In the genomic region with DNA sequence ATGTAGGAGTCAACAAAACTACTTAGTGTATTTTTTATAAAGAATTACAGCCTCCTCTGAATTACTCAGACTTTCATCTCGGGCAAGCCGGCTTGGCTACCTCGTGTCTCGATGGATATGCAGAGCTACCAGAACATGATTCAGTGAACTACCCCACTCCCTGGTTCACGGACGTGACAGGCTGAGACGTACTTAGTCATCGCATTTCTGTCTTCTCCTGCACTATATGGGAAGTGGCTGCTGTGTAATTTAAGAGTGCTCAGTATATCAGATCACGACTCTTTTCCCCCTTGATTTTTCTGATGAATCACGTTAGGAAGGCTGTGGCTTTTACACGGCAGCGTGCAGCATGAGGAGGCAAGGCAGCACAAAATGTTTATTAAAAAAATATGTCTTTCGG, we compare ENCODE assay signal across 8 cellular contexts.
DNase-seq lines count a peak whose midpoint lies in the region; ATAC-seq, FAIRE-seq and TF ChIP-seq lines count a peak whose summit lies in the region.

No MANE protein-coding gene starts in this region.

- H2BK120ac ChIP-seq in trophoblast cell (ENCODE audit: insufficient read depth, low read length, poor library complexity): no peak overlapping the region

- no peaks in the 10 kb centered on the region for H3K79me2 ChIP-seq in trophoblast cell (ENCODE audit: control insufficient read depth, insufficient read depth, low read length, poor library complexity)

- ATAC-seq in HG02981 (IDR thresholded peaks at IDR 0.05; ENCODE audit: unreplicated experiment): no peak
- no peak for ATAC-seq in GM18907 (IDR thresholded peaks at IDR 0.05; ENCODE audit: unreplicated experiment)

- H3K9ac ChIP-seq in trophoblast cell (ENCODE audit: low read length): no peak overlapping the region

- no peak overlapping the region for H4K12ac ChIP-seq in trophoblast cell (ENCODE audit: low read depth, low read length)

- H3K27me3 ChIP-seq in adrenal gland (no peaks in the 10 kb centered on the region), trophoblast cell (ENCODE audit: insufficient read depth, low read length) (no peaks in the 10 kb centered on the region)

- H3K36me3 ChIP-seq in adrenal gland (replicated peaks in 1 of 2) (no peaks in the 10 kb centered on the region), trophoblast cell (ENCODE audit: control insufficient read depth in 1 of 2, insufficient read depth in 2 of 2, low read length in 2 of 2) (no peaks in the 10 kb centered on the region)

- H3K79me1 ChIP-seq in trophoblast cell (ENCODE audit: low read length): peaks cover 4% of the 10 kb centered on the region

- TF ChIP-seq CTCF in RWPE1 (conservative IDR thresholded peaks at IDR 0.05; ENCODE audit: low read depth): no peak
- no peak for TF ChIP-seq CTCF in adrenal gland (IDR thresholded peaks at IDR 0.05)

- H4K8ac ChIP-seq in trophoblast cell (ENCODE audit: low read depth, low read length): no peak overlapping the region

- no peak overlapping the region for H2BK5ac ChIP-seq in trophoblast cell (ENCODE audit: low read depth, low read length, poor library complexity)

- H3K18ac ChIP-seq in trophoblast cell (ENCODE audit: low read length): no peak overlapping the region

- H2AFZ ChIP-seq in trophoblast cell (ENCODE audit: insufficient read depth, low read length, poor library complexity): no peak overlapping the region

- DNase-seq in AG20443 (ENCODE audit: low spot score) (peak; percentile 82), RWPE1 (ENCODE audit: low spot score) (peak; percentile 84), adrenal gland (peak; percentile 39 to 75 (median 70)), trophoblast cell (peak; percentile 50 to 70), KG1 (lab: John Stamatoyannopoulos, UW) (no peak), GM12891 (ENCODE audit: insufficient read length, low spot score) (no peak)

- POLR2A ChIA-PET in RWPE1 (lab: Yijun Ruan, JAX; ENCODE audit: low non-redundant PET): no interaction called here

- no peak overlapping the region for H4K91ac ChIP-seq in trophoblast cell (ENCODE audit: low read depth, low read length)

- CTCF ChIA-PET in RWPE1 (lab: Yijun Ruan, JAX): interaction anchor here (0.6 kb wide), 1 partner anchor 53 kb away, joined by 4 read pairs; no protein-coding TSS in a partner anchor

- TF ChIP-seq POLR2A in adrenal gland (IDR thresholded peaks at IDR 0.05): no peak
- TF ChIP-seq POLR2A in GM12891 (IDR thresholded peaks at IDR 0.05; ENCODE audit: low read depth, low read length): no peak

- H3K4ac ChIP-seq in trophoblast cell (ENCODE audit: low read depth, low read length): no peak overlapping the region

- WGBS in adrenal gland, 4 donors: 23 to 33% (median 28%) methylated on average over 13 of the region's 13 CpGs
- WGBS in trophoblast cell (ENCODE audit: extremely low coverage, insufficient coverage, insufficient read length): no CpG with 5 or more reads among the region's 13 CpGs

- no peak overlapping the region for H2BK12ac ChIP-seq in trophoblast cell (ENCODE audit: low read length)

- no peak overlapping the region for H2AK5ac ChIP-seq in trophoblast cell (ENCODE audit: low read length)

- no peak overlapping the region for H3K4me3 ChIP-seq in adrenal gland
- H3K4me3 ChIP-seq in trophoblast cell (ENCODE audit: low read depth, low read length): no peak overlapping the region

- H3K4me1 ChIP-seq in adrenal gland (replicated peaks in 1 of 2) (peaks cover 0 to 17% of the 10 kb centered on the region in 2 donors), trophoblast cell (ENCODE audit: control insufficient read depth in 1 of 2, insufficient read depth in 2 of 2, low read length in 2 of 2) (peaks cover 4 to 11% of the 10 kb centered on the region in 2 experiments)

- intact Hi-C loops in adrenal gland (cut with DNase I): no loop called here

- FAIRE-seq in GM12891 (lab: Jason Lieb, UNC): no peak

- H3K9me3 ChIP-seq in adrenal gland (replicated peaks in 1 of 3): no peaks in the 10 kb centered on the region
- no peaks in the 10 kb centered on the region for H3K9me3 ChIP-seq in trophoblast cell (ENCODE audit: insufficient read depth, low read depth, low read length)

- no peak overlapping the region for H3K23ac ChIP-seq in trophoblast cell (ENCODE audit: low read length)

- no peak overlapping the region for H3K4me2 ChIP-seq in trophoblast cell (ENCODE audit: low read length)

- H3K27ac ChIP-seq in RWPE1 (no peak overlapping the region; the same call in 1 of the 2 replicates), adrenal gland (no peak overlapping the region), trophoblast cell (ENCODE audit: low read depth, low read length) (no peak overlapping the region)

- no peak overlapping the region for H3K14ac ChIP-seq in trophoblast cell (ENCODE audit: low read length)

TF ChIP-seq in GM12891, 5 proteins besides CTCF, POLR2A, EP300 and RAD21:
- TF ChIP-seq PAX5 (IDR thresholded peaks at IDR 0.05; ENCODE audit: insufficient read depth, low read length, severe bottlenecking) (no peak), POLR2AphosphoS5 (IDR thresholded peaks at IDR 0.05; ENCODE audit: low read depth, low read length) (no peak), TAF1 (IDR thresholded peaks at IDR 0.05; ENCODE audit: low read depth, low read length) (no peak), POU2F2 (IDR thresholded peaks at IDR 0.05; ENCODE audit: low read depth, low read length) (no peak), SPI1 (IDR thresholded peaks at IDR 0.05; ENCODE audit: low read depth, low read length) (no peak)

Comparison
In these comparisons a context has a peak if more than half of its experiments do, and no peak if none do; other contexts are left out.
1. DNase-seq: peak in AG20443 (single experiment), RWPE1 (single experiment), adrenal gland (7 of 7) and trophoblast cell (2 of 2); none in KG1 (single experiment) and GM12891 (single experiment).